In the genomic region with DNA sequence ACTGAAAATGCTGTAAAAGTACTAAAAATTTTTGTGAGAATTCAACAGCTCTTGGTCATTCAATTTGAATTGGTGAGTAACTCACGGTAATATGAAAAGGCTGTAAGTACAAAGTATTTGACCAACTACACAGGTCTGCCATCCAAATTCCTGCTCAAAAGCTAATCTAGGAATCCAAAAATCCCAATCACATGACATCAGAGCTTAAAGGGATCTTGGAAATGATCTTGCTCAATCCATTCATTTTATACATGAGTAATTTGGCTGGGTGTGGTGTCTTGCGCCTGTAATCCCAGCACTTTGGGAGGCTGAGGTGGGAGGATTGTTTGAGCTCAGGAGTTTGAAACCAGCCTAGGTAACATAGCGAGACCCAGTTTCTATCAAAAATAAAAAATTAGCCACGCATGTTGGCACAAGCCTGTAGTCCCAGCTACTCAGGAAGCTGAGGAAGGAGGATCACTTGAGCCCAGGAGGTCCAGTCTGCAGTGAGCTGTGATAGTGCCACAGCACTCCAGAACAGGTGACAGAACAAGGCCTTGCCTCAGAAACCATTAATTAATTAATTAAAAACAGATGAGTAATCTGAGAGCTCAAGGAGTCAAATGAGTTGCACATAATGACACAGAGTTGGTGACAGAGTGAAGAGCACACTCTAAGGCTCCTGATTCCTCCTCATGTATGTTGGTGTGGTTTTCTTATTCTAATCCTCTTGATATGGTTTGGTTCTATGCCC, we compare ENCODE assay signal across 17 cellular contexts. TPM values are rescaled to one million over a fixed set of nuclear protein-coding genes. Genes with fewer than 3 reads are reported as not detected.
A peak's percentile ranks its signal among the peaks of the same experiment; 100 is the strongest.
DNase-seq lines count a peak whose midpoint lies in the region; ATAC-seq, FAIRE-seq and TF ChIP-seq lines count a peak whose summit lies in the region.
"Had no signal": no experiment of that assay in that cellular context is flagged by ENCODE, and none has a peak within 500 bp of the region (broad histone marks: within the 10 kb centered on the region; RNA-seq: fewer than 3 reads in every experiment).

No MANE protein-coding gene starts in this region.

- WGBS in psoas muscle, 3 donors, result 96 to 99% (median 97%) methylated on average over 4 of the region's 4 CpGs
- 88% methylated on average over 1 of the region's 4 CpGs for WGBS in right lobe of liver (ENCODE audit: insufficient coverage, low coverage, low lambda C conversion rate, missing lambda C conversion rate)

- intact Hi-C loops in endothelial cell of umbilical vein (cut with micrococcal nuclease), result no loop called here
- intact Hi-C loops in psoas muscle (cut with DNase I), result loop anchor here in 1 of 2 donors (10.0 kb wide), 1 partner anchor 53 kb away; no protein-coding TSS in a partner anchor
- intact Hi-C loops in right lobe of liver (cut with DNase I), result no loop called here

- POLR2A ChIA-PET in endothelial cell of umbilical vein (lab: Charles Lee), result no interaction called here

- TF ChIP-seq POLR2A in endothelial cell of umbilical vein (IDR thresholded peaks at IDR 0.05; ENCODE audit: low read depth, low read length) (no peak), right lobe of liver (IDR thresholded peaks at IDR 0.05) (no peak)

- peak; percentile 51 for DNase-seq in GM03348 (ENCODE audit: low spot score)
- peak; percentile 13 for DNase-seq in RPMI7951 (ENCODE audit: low read depth)
- no peak for DNase-seq in endothelial cell of umbilical vein (ENCODE audit: low read depth, low spot score)
- no peak for DNase-seq in osteoblast (ENCODE audit: insufficient read length, low spot score, missing footprints)
- no peak for DNase-seq in psoas muscle
- no peak for DNase-seq in caudate nucleus (lab: John Stamatoyannopoulos, UW)
- no peak for DNase-seq in right lobe of liver
- DNase-seq: activated CD4-positive, alpha-beta memory T cell treated with anti-CD3 and anti-CD28 coated beads, Interleukin-2, amount 10 ng/mL, durations not matched to agents 7 days and 5 days; activated effector memory CD4-positive, alpha-beta T cell treated with anti-CD3 and anti-CD28 coated beads, Interleukin-2, amount 50 U/mL, for 16 hours; body of pancreas; effector CD8-positive, alpha-beta T cell; head of caudate nucleus; kidney glomerular epithelial cell; NCI-H2171; posterior cingulate gyrus; SHP77 had no signal

- H3K9ac ChIP-seq in endothelial cell of umbilical vein (replicated peaks; ENCODE audit: extremely low read depth, insufficient read depth, low read length), result no peak overlapping the region

- ATAC-seq in psoas muscle (no peak), right lobe of liver (no peak)
- ATAC-seq: body of pancreas had no signal

- peaks cover 18% of the 10 kb centered on the region for H3K4me1 ChIP-seq in endothelial cell of umbilical vein (ENCODE audit: control insufficient read depth, extremely low read depth, insufficient read depth, low read length)
- peaks cover 27% of the 10 kb centered on the region for H3K4me1 ChIP-seq in osteoblast (ENCODE audit: insufficient read depth, low read length)
- H3K4me1 ChIP-seq in psoas muscle, result peaks cover 13% of the 10 kb centered on the region
- H3K4me1 ChIP-seq in right lobe of liver, result no peaks in the 10 kb centered on the region
- H3K4me1 ChIP-seq: body of pancreas had no signal

- H3K27me3 ChIP-seq in endothelial cell of umbilical vein (ENCODE audit: control insufficient read depth in 2 of 2, insufficient read depth in 2 of 2, low read length in 2 of 2) (no peaks in the 10 kb centered on the region), osteoblast (ENCODE audit: insufficient read depth, low read length) (no peaks in the 10 kb centered on the region), psoas muscle (ENCODE audit: insufficient read depth in 3 of 3, low read length in 2 of 3) (no peaks in the 10 kb centered on the region), right lobe of liver (no peaks in the 10 kb centered on the region)
- H3K27me3 ChIP-seq: body of pancreas had no signal

- H4K20me1 ChIP-seq in endothelial cell of umbilical vein (replicated peaks; ENCODE audit: control insufficient read depth, extremely low read depth, insufficient read depth, low read length) (peaks cover 3% of the 10 kb centered on the region), osteoblast (ENCODE audit: insufficient read depth, low read length) (no peaks in the 10 kb centered on the region)

- no TSS peak for BruUV-seq in endothelial cell of umbilical vein (replicated peaks; lab: Mats Ljungman, UMichigan)

- H3K4me2 ChIP-seq in endothelial cell of umbilical vein (ENCODE audit: insufficient read depth, low read length) (no peak overlapping the region), osteoblast (ENCODE audit: insufficient read depth, low read length) (peak overlapping the region; percentile 26)

- no peak for FAIRE-seq in endothelial cell of umbilical vein (lab: Jason Lieb, UNC)

- peaks cover 0 to under 1% of the 10 kb centered on the region in 2 experiments for H3K36me3 ChIP-seq in endothelial cell of umbilical vein (ENCODE audit: control insufficient read depth in 2 of 2, extremely low read depth in 1 of 2, insufficient read depth in 2 of 2, low read length in 2 of 2)
- H3K36me3 ChIP-seq in osteoblast (ENCODE audit: insufficient read depth, low read length), result no peaks in the 10 kb centered on the region
- H3K36me3 ChIP-seq in psoas muscle (ENCODE audit: insufficient read depth in 1 of 2, low read depth in 1 of 2), result peaks cover 0 to 7% of the 10 kb centered on the region in 2 donors
- H3K36me3 ChIP-seq in right lobe of liver, result no peaks in the 10 kb centered on the region

- TF ChIP-seq CTCF in endothelial cell of umbilical vein (IDR thresholded peaks at IDR 0.05; ENCODE audit: extremely low read depth in 1 of 2, insufficient read depth in 1 of 2, low read depth in 1 of 2, low read length in 2 of 2), result no peak
- TF ChIP-seq CTCF in osteoblast (IDR thresholded peaks at IDR 0.05; ENCODE audit: extremely low read depth, low read depth, low read length), result no peak
- TF ChIP-seq CTCF in psoas muscle (IDR thresholded peaks at IDR 0.05), result no peak
- TF ChIP-seq CTCF in right lobe of liver (IDR thresholded peaks at IDR 0.05), result no peak

- H2AFZ ChIP-seq in endothelial cell of umbilical vein (ENCODE audit: low read depth, low read length) (no peak overlapping the region), osteoblast (ENCODE audit: low read length) (no peak overlapping the region)

- CTCF ChIA-PET in endothelial cell of umbilical vein (lab: Charles Lee), result interaction anchor here (0.7 to 1.3 kb wide), 3 partner anchors 9 to 31 kb away, joined by 3 to 6 read pairs (median 4); no protein-coding TSS in a partner anchor

- H3K27ac ChIP-seq in endothelial cell of umbilical vein (ENCODE audit: insufficient read depth, low read depth, low read length), result peak overlapping the region; percentile 5
- peak overlapping the region; percentile 94 for H3K27ac ChIP-seq in osteoblast (ENCODE audit: low read depth, low read length)
- no peak overlapping the region for H3K27ac ChIP-seq in psoas muscle
- no peak overlapping the region for H3K27ac ChIP-seq in caudate nucleus (ENCODE audit: low read depth, low read length)
- H3K27ac ChIP-seq in right lobe of liver, result no peak overlapping the region
- H3K27ac ChIP-seq: body of pancreas, C4-2B had no signal

- H3K79me2 ChIP-seq in endothelial cell of umbilical vein (ENCODE audit: control insufficient read depth, insufficient read depth, low read length), result peaks cover 72% of the 10 kb centered on the region
- peaks cover 72% of the 10 kb centered on the region for H3K79me2 ChIP-seq in osteoblast (ENCODE audit: insufficient read depth, low read length)

- dilution Hi-C loops in endothelial cell of umbilical vein (cut with MboI; ENCODE audit: extremely low pct_ligation_motif_present, low sequenced_read_pairs), result no loop called here

- H3K4me3 ChIP-seq in endothelial cell of umbilical vein (replicated peaks in 1 of 3; ENCODE audit: insufficient read depth in 1 of 3, low read depth in 1 of 3, low read length in 3 of 3) (no peak overlapping the region), osteoblast (ENCODE audit: insufficient read depth, low read length) (no peak overlapping the region), psoas muscle (no peak overlapping the region), right lobe of liver (no peak overlapping the region)
- H3K4me3 ChIP-seq: body of pancreas had no signal

- H3K9me3 ChIP-seq in endothelial cell of umbilical vein (replicated peaks; ENCODE audit: control insufficient read depth, insufficient read depth, low read length), result no peaks in the 10 kb centered on the region
- no peaks in the 10 kb centered on the region for H3K9me3 ChIP-seq in osteoblast (ENCODE audit: low read depth, low read length)
- H3K9me3 ChIP-seq in psoas muscle, result no peaks in the 10 kb centered on the region
- no peaks in the 10 kb centered on the region for H3K9me3 ChIP-seq in right lobe of liver
- H3K9me3 ChIP-seq: body of pancreas had no signal

- H3K9me1 ChIP-seq in endothelial cell of umbilical vein (replicated peaks; ENCODE audit: control insufficient read depth, extremely low read depth, insufficient read depth, low read length), result no peaks in the 10 kb centered on the region

TF ChIP-seq in endothelial cell of umbilical vein, 7 proteins besides CTCF, POLR2A, EP300 and RAD21 (continues in another document):
- TF ChIP-seq EZH2 (IDR thresholded peaks at IDR 0.05; ENCODE audit: borderline replicate concordance, low read depth, low read length, severe bottlenecking) (no peak), FOS (IDR thresholded peaks at IDR 0.05; ENCODE audit: borderline replicate concordance, insufficient read depth, low read length) (no peak), MYC (IDR thresholded peaks at IDR 0.05; ENCODE audit: low read depth, low read length) (no peak), GATA2 (IDR thresholded peaks at IDR 0.05; ENCODE audit: insufficient read depth, insufficient read length, low read depth, low read length) (no peak)
- TF ChIP-seq, protein P1, sequence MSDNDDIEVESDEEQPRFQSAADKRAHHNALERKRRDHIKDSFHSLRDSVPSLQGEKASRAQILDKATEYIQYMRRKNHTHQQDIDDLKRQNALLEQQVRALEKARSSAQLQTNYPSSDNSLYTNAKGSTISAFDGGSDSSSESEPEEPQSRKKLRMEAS (IDR thresholded peaks at IDR 0.05; ENCODE audit: insufficient read depth, insufficient read length), result no peak

RNA-seq across cellular contexts. Expression of a gene that starts 19.8 kb away (rescaled TPM):
- total RNA-seq in RPMI7951 (2014; rRNA removed; shearing (Covaris generic)), result 12.2 and 15.7 TPM in 2 replicates
- total RNA-seq in endothelial cell of umbilical vein, result 44.0 and 44.8 TPM in 2 replicates
- polyA plus RNA-seq in endothelial cell of umbilical vein, result 10.2 and 13.1 TPM in 2 replicates
- 12.4 and 14.1 TPM in 2 replicates for polyA plus RNA-seq in endothelial cell of umbilical vein (2011; cell fraction: cytosol; rRNA removed)
- 42.2 and 51.2 TPM in 2 replicates for polyA plus RNA-seq in endothelial cell of umbilical vein (2011; cell fraction: nucleus; rRNA removed)
- polyA plus RNA-seq in endothelial cell of umbilical vein (2012), result 26.0 and 41.7 TPM in 2 replicates
- 28.7 and 32.5 TPM in 2 replicates for polyA minus RNA-seq in endothelial cell of umbilical vein
- polyA minus RNA-seq in endothelial cell of umbilical vein (2011; cell fraction: cytosol; rRNA and poly(A)+ RNA removed), result 20.0 TPM
- 26.8 and 41.9 TPM in 2 replicates for polyA minus RNA-seq in endothelial cell of umbilical vein (2011; cell fraction: nucleus; rRNA and poly(A)+ RNA removed)
- total RNA-seq in osteoblast, result 61.6 and 64.4 TPM in 2 replicates
- total RNA-seq in psoas muscle, result 10 to 100 TPM; 36.6 to 82.3 (median 41.9) TPM
- polyA plus RNA-seq in psoas muscle, result 10 to 100 TPM; 15.5 to 59.9 (median 22.1) TPM
- 10 to 100 TPM in 3 of 6 experiments, 1 to 10 TPM in 3; 2.2 to 19.1 (median 7.9) TPM for total RNA-seq in right lobe of liver

Comparison
In these comparisons a context has a peak if more than half of its experiments do, and no peak if none do; other contexts are left out.
1. DNase-seq: peak in GM03348 (single experiment) and RPMI7951 (single experiment); none in endothelial cell of umbilical vein (single experiment), osteoblast (single experiment), psoas muscle (0 of 2), caudate nucleus (0 of 61) and right lobe of liver (0 of 3).
2. H3K27ac ChIP-seq: peak in endothelial cell of umbilical vein (single experiment) and osteoblast (single experiment); none in psoas muscle (single experiment), caudate nucleus (single experiment) and right lobe of liver (0 of 3).